ENCODE assay signal across 8 cellular contexts in genomic region chr4:4541040-4541631, GRCh38. TPM values are rescaled to one million over a fixed set of nuclear protein-coding genes. Genes with fewer than 3 reads are reported as not detected.
DNase-seq lines count a peak whose midpoint lies in the region; ATAC-seq and TF ChIP-seq lines count a peak whose summit lies in the region.

No MANE protein-coding gene starts in this region.

- H3K79me1 ChIP-seq in H9 (ENCODE audit: insufficient read depth, low read depth, low read length, poor library complexity, severe bottlenecking): peaks cover 11% of the 10 kb centered on the region

- H2BK5ac ChIP-seq in H9 (ENCODE audit: insufficient read length, low read length): no peak overlapping the region

- intact Hi-C loops in ovary (cut with DNase I): no loop called here

- TF ChIP-seq POLR2A in ovary (IDR thresholded peaks at IDR 0.05): no peak

- no peak overlapping the region for H2BK20ac ChIP-seq in H9 (ENCODE audit: low read depth, low read length, poor library complexity, severe bottlenecking)

- peak overlapping the region; percentile 98 for H3K4me3 ChIP-seq in ovary

- peak overlapping the region; percentile 84; the same call in 1 of the 2 replicates for H3K14ac ChIP-seq in H9 (ENCODE audit: insufficient read depth, low read length)

- DNase-seq in EH (ENCODE audit: low read depth) (peak; percentile 63), H9 (no peak), NAMALWA (ENCODE audit: low spot score) (peak; percentile 54), glomerular visceral epithelial cell (ENCODE audit: extremely low spot score) (peak; percentile 25), ovary (no peak)

- peak overlapping the region; percentile 98 for H3K4me3 Mint-ChIP-seq in H9
- H3K4me3 Mint-ChIP-seq in activated T-helper 17 cell treated with anti-CD3 and anti-CD28 coated beads, Interleukin-2, amount 50 U/mL, for 72 hours: peak overlapping the region; percentile 96

- H3K9me3 Mint-ChIP-seq in H9: no peaks in the 10 kb centered on the region
- H3K9me3 Mint-ChIP-seq in activated T-helper 17 cell treated with anti-CD3 and anti-CD28 coated beads, Interleukin-2, amount 50 U/mL, for 72 hours: no peaks in the 10 kb centered on the region

- H3K9ac ChIP-seq in H9 (ENCODE audit: extremely low read depth, insufficient read length, low read length): peak overlapping the region; percentile 71

- no peak overlapping the region for H4K91ac ChIP-seq in H9 (ENCODE audit: insufficient read length, low read depth, low read length)

- TF ChIP-seq CTCF in H9 (conservative IDR thresholded peaks at IDR 0.05) (no peak), ovary (IDR thresholded peaks at IDR 0.05) (no peak)

- H4K20me1 ChIP-seq in H9 (ENCODE audit: control insufficient read depth, insufficient read depth, insufficient read length): no peaks in the 10 kb centered on the region

- no peak overlapping the region for H2AFZ ChIP-seq in H9 (ENCODE audit: low read length)

- H2BK120ac ChIP-seq in H9 (ENCODE audit: low read depth, low read length, poor library complexity, severe bottlenecking): no peak overlapping the region

- H3K36me3 ChIP-seq in ovary: no peaks in the 10 kb centered on the region

- no peak overlapping the region for H2BK15ac ChIP-seq in H9 (ENCODE audit: low read depth, low read length)

- H3K4me1 ChIP-seq in H9 (ENCODE audit: insufficient read depth, low read length) (no peaks in the 10 kb centered on the region), ovary (ENCODE audit: insufficient read depth) (peaks cover 9% of the 10 kb centered on the region)

- H4K5ac ChIP-seq in H9 (ENCODE audit: insufficient read length, low read depth, low read length): no peak overlapping the region

- no peak overlapping the region for H3K56ac ChIP-seq in H9 (ENCODE audit: insufficient read length, low read depth, low read length)

- no peak overlapping the region for H2BK12ac ChIP-seq in H9 (ENCODE audit: insufficient read length, low read depth, low read length)

- peaks cover 9% of the 10 kb centered on the region for H3K23me2 ChIP-seq in H9 (ENCODE audit: insufficient read length, low read depth, low read length, poor library complexity, severe bottlenecking)

- no peak for TF ChIP-seq EP300 in ovary (IDR thresholded peaks at IDR 0.05)

- H4K8ac ChIP-seq in H9 (replicated peaks; ENCODE audit: insufficient read length, low read depth, low read length): no peak overlapping the region

- H3T11ph ChIP-seq in H9 (ENCODE audit: low read length): no peak overlapping the region

- no CpG with 5 or more reads among the region's 10 CpGs for WGBS in H9 (ENCODE audit: extremely low coverage, insufficient read length, low lambda C conversion rate)
- WGBS in ovary, 3 donors: 5 to 6% (median 5%) methylated on average over 10 of the region's 10 CpGs

- peaks cover 11 to 19% of the 10 kb centered on the region in 2 experiments for H3K4me1 Mint-ChIP-seq in H9
- H3K4me1 Mint-ChIP-seq in activated T-helper 17 cell treated with anti-CD3 and anti-CD28 coated beads, Interleukin-2, amount 50 U/mL, for 72 hours: peaks cover 19% of the 10 kb centered on the region

- ATAC-seq in activated T-helper 17 cell treated with anti-CD3 and anti-CD28 coated beads, Interleukin-2, amount 50 U/mL, for 72 hours (replicated peaks): peak; percentile 53
- ATAC-seq in HG02642 (IDR thresholded peaks at IDR 0.05; ENCODE audit: poor library complexity, unreplicated experiment) (no peak), HG03039 (IDR thresholded peaks at IDR 0.05; ENCODE audit: unreplicated experiment) (no peak)

- peak overlapping the region; percentile 24 to 96 (median 96); a peak in 5 of 7 replicates for H3K27ac Mint-ChIP-seq in H9
- H3K27ac Mint-ChIP-seq in activated T-helper 17 cell treated with anti-CD3 and anti-CD28 coated beads, Interleukin-2, amount 50 U/mL, for 72 hours: peak overlapping the region; percentile 90

- no peak overlapping the region for H2AK5ac ChIP-seq in H9 (ENCODE audit: insufficient read length, low read length)

- H3K18ac ChIP-seq in H9 (ENCODE audit: insufficient read length, low read depth, low read length): no peak overlapping the region

- H3K4ac ChIP-seq in H9 (ENCODE audit: low read depth, low read length): no peak overlapping the region

- peak overlapping the region; percentile 88 for H3K4me2 ChIP-seq in H9 (ENCODE audit: insufficient read depth, insufficient read length, low read length)

- H3K27ac ChIP-seq in H9 (ENCODE audit: insufficient read length, low read depth, low read length) (no peak overlapping the region), ovary (peak overlapping the region in 1 of 2 donors; percentile 69)

- peaks cover 5 to 14% (median 10%) of the 10 kb centered on the region in 3 experiments; a peak in 6 of 7 replicates for H3K36me3 Mint-ChIP-seq in H9 (ENCODE audit: insufficient read depth in 1 of 3, low read depth in 3 of 3)
- H3K36me3 Mint-ChIP-seq in activated T-helper 17 cell treated with anti-CD3 and anti-CD28 coated beads, Interleukin-2, amount 50 U/mL, for 72 hours (ENCODE audit: low read depth): peaks cover 9% of the 10 kb centered on the region

- no peak overlapping the region for H3K23ac ChIP-seq in H9 (ENCODE audit: insufficient read length, low read depth, low read length)

- H3K9me3 ChIP-seq in H9 (ENCODE audit: control insufficient read depth, low read depth, low read length): no peaks in the 10 kb centered on the region
- no peaks in the 10 kb centered on the region for H3K9me3 ChIP-seq in ovary

- H3K27me3 Mint-ChIP-seq in H9 (ENCODE audit: low read depth): no peaks in the 10 kb centered on the region
- no peaks in the 10 kb centered on the region for H3K27me3 Mint-ChIP-seq in activated T-helper 17 cell treated with anti-CD3 and anti-CD28 coated beads, Interleukin-2, amount 50 U/mL, for 72 hours

- peaks cover 10% of the 10 kb centered on the region; the same call in 1 of the 2 replicates for H3K79me2 ChIP-seq in H9 (ENCODE audit: insufficient read depth, low read length)

- H3K27me3 ChIP-seq in H9 (ENCODE audit: insufficient read depth, low read length): no peaks in the 10 kb centered on the region
- no peaks in the 10 kb centered on the region for H3K27me3 ChIP-seq in ovary

RNA-seq across cellular contexts. Expression of gene STX18, which starts 0.7 kb away (rescaled TPM):
- total RNA-seq in H9 (2021) (20.9 and 23.5 TPM in 2 replicates), ovary (10 to 100 TPM; 22.7 to 36.9 (median 31.9) TPM)
- total RNA-seq in activated T-helper 17 cell treated with anti-CD3 and anti-CD28 coated beads, Interleukin-2, amount 50 U/mL, for 72 hours: 10 to 100 TPM; 19.1 to 26.9 TPM
- 10 to 100 TPM; 18.1 to 61.4 TPM for polyA plus RNA-seq in ovary

Comparison
In these comparisons a context has a peak if more than half of its experiments do, and no peak if none do; other contexts are left out.
1. DNase-seq: peak in EH (single experiment), NAMALWA (single experiment) and glomerular visceral epithelial cell (single experiment); none in H9 (single experiment) and ovary (0 of 5).